ENCODE assay signal across 7 cellular contexts in genomic region chr17:46566284-46566683, GRCh38. TPM values are rescaled to one million over a fixed set of nuclear protein-coding genes. Genes with fewer than 3 reads are reported as not detected.
A peak's percentile ranks its signal among the peaks of the same experiment; 100 is the strongest.
DNase-seq lines count a peak whose midpoint lies in the region; ATAC-seq, FAIRE-seq and TF ChIP-seq lines count a peak whose summit lies in the region.
"Not testable (repeated sequence)": the region's sequence is repeated elsewhere in the genome, so short reads cannot be mapped to it uniquely, and the experiment has no call there.

No MANE protein-coding gene starts in this region.

- H3K9me3 Mint-ChIP-seq in activated T-cell treated with anti-CD3 and anti-CD28 coated beads, Interleukin-2, amount 50 U/mL, for 72 hours; stimulated activated effector memory CD8-positive, alpha-beta T cell treated with anti-CD3 and anti-CD28 coated beads, Interleukin-12 subunit alpha, Interleukin-12 subunit beta, amount 100 ng/mL, for 72 hours: not testable (repeated sequence)

- BruUV-seq in Panc1 (replicated peaks; lab: Mats Ljungman, UMichigan), result TSS peak; percentile 62

- POLR2A ChIA-PET in Panc1 (lab: Charles Lee), result not testable (repeated sequence)

- in situ Hi-C loops in Panc1 (cut with HindIII; ENCODE audit: low pct_unique_long_range_greater_than_20kb, low sequenced_read_pairs), result not testable (repeated sequence)

- intact Hi-C loops in Panc1 (cut with micrococcal nuclease; ENCODE audit: unreplicated experiment); Right ventricle myocardium superior (cut with DNase I); mucosa of descending colon (cut with DNase I, micrococcal nuclease): not testable (repeated sequence)

- not testable (repeated sequence) for DNase-seq in GM12891 (ENCODE audit: insufficient read length, low spot score); Panc1 (ENCODE audit: low read depth, low spot score); activated T-cell treated with anti-CD3 and anti-CD28 coated beads, Interleukin-2, amount 50 U/mL, for 72 hours; Right ventricle myocardium superior; mucosa of descending colon; stimulated activated effector memory CD8-positive, alpha-beta T cell treated with anti-CD3 and anti-CD28 coated beads, Interleukin-12 subunit alpha, Interleukin-12 subunit beta, amount 100 ng/mL, for 72 hours (ENCODE audit: low spot score in 2 of 2)

- not testable (repeated sequence) for TF ChIP-seq CTCF in Panc1 (IDR thresholded peaks at IDR 0.05); mucosa of descending colon (IDR thresholded peaks at IDR 0.05)

- peak; percentile 75 for FAIRE-seq in GM12891 (lab: Jason Lieb, UNC)

- H3K27me3 Mint-ChIP-seq in activated T-cell treated with anti-CD3 and anti-CD28 coated beads, Interleukin-2, amount 50 U/mL, for 72 hours (ENCODE audit: low read depth), result not testable (repeated sequence)

- not testable (repeated sequence) for H3K4me3 Mint-ChIP-seq in activated T-cell treated with anti-CD3 and anti-CD28 coated beads, Interleukin-2, amount 50 U/mL, for 72 hours; stimulated activated effector memory CD8-positive, alpha-beta T cell treated with anti-CD3 and anti-CD28 coated beads, Interleukin-12 subunit alpha, Interleukin-12 subunit beta, amount 100 ng/mL, for 72 hours

- not testable (repeated sequence) for H3K9me3 ChIP-seq in Panc1 (ENCODE audit: control insufficient read depth, insufficient read depth, low read depth, low read length); mucosa of descending colon

- not testable (repeated sequence) for TF ChIP-seq POLR2A in GM12891 (IDR thresholded peaks at IDR 0.05; ENCODE audit: low read depth, low read length)

- not testable (repeated sequence) for H3K4me3 ChIP-seq in Panc1 (ENCODE audit: low read depth in 2 of 2, low read length in 2 of 2); mucosa of descending colon

- H3K4me1 Mint-ChIP-seq in activated T-cell treated with anti-CD3 and anti-CD28 coated beads, Interleukin-2, amount 50 U/mL, for 72 hours (ENCODE audit: low read depth); stimulated activated effector memory CD8-positive, alpha-beta T cell treated with anti-CD3 and anti-CD28 coated beads, Interleukin-12 subunit alpha, Interleukin-12 subunit beta, amount 100 ng/mL, for 72 hours: not testable (repeated sequence)

- H3K27ac Mint-ChIP-seq in activated T-cell treated with anti-CD3 and anti-CD28 coated beads, Interleukin-2, amount 50 U/mL, for 72 hours; stimulated activated effector memory CD8-positive, alpha-beta T cell treated with anti-CD3 and anti-CD28 coated beads, Interleukin-12 subunit alpha, Interleukin-12 subunit beta, amount 100 ng/mL, for 72 hours: not testable (repeated sequence)

- not testable (repeated sequence) for H3K4me1 ChIP-seq in Panc1 (ENCODE audit: control insufficient read depth, insufficient read depth, low read length); mucosa of descending colon (ENCODE audit: low read depth)

- ATAC-seq in HG02798 (IDR thresholded peaks at IDR 0.05; ENCODE audit: poor library complexity, unreplicated experiment) (peak; percentile 36), Right ventricle myocardium superior (ENCODE audit: poor library complexity) (peak; percentile 66), mucosa of descending colon (peak; percentile 49)
- not testable (repeated sequence) for ATAC-seq in Panc1
- peak; percentile 85 to 87 for ATAC-seq in activated T-cell treated with anti-CD3 and anti-CD28 coated beads, Interleukin-2, amount 50 U/mL, for 72 hours (replicated peaks in 1 of 2)
- ATAC-seq in stimulated activated effector memory CD8-positive, alpha-beta T cell treated with anti-CD3 and anti-CD28 coated beads, Interleukin-12 subunit alpha, Interleukin-12 subunit beta, amount 100 ng/mL, for 72 hours, result peak; percentile 70

- H3K36me3 Mint-ChIP-seq in activated T-cell treated with anti-CD3 and anti-CD28 coated beads, Interleukin-2, amount 50 U/mL, for 72 hours (ENCODE audit: insufficient read depth in 2 of 2); stimulated activated effector memory CD8-positive, alpha-beta T cell treated with anti-CD3 and anti-CD28 coated beads, Interleukin-12 subunit alpha, Interleukin-12 subunit beta, amount 100 ng/mL, for 72 hours: not testable (repeated sequence)

- not testable (repeated sequence) for H3K36me3 ChIP-seq in Panc1 (ENCODE audit: control insufficient read depth, insufficient read depth, low read length); mucosa of descending colon (ENCODE audit: low read depth)

- H3K27ac ChIP-seq in Panc1 (ENCODE audit: low read length), result not testable (repeated sequence)

- CTCF ChIA-PET in Panc1 (lab: Charles Lee), result not testable (repeated sequence)

- H3K27me3 ChIP-seq in Panc1 (ENCODE audit: control insufficient read depth, insufficient read depth, low read length), result not testable (repeated sequence)

RNA-seq across cellular contexts. Expression of gene ARL17A, which starts 13.2 kb away (rescaled TPM):
- polyA plus RNA-seq in GM12891 (2012; ENCODE audit: low read depth, missing spikeins), result 7.7 TPM
- total RNA-seq in Panc1 (2021; ENCODE audit: unreplicated experiment), result 12.5 TPM
- 7.0 TPM for polyA plus RNA-seq in Panc1 (2012; ENCODE audit: insufficient read length)
- total RNA-seq in activated T-cell treated with anti-CD3 and anti-CD28 coated beads, Interleukin-2, amount 50 U/mL, for 72 hours, result 10 to 100 TPM; 17.9 to 27.8 TPM
- 9.8 TPM for total RNA-seq in Right ventricle myocardium superior
- total RNA-seq in mucosa of descending colon, result 10 to 100 TPM; 22.5 to 29.0 (median 24.1) TPM

RNA-seq across cellular contexts. Expression of gene NSF, which starts 24.2 kb away (rescaled TPM):
- polyA plus RNA-seq in GM12891 (2012; ENCODE audit: low read depth, missing spikeins), result 14.6 TPM
- total RNA-seq in Panc1 (2021; ENCODE audit: unreplicated experiment) (56.5 TPM), Right ventricle myocardium superior (23.2 TPM), mucosa of descending colon (10 to 100 TPM; 68.5 to 95.4 (median 69.3) TPM)
- polyA plus RNA-seq in Panc1 (2012; ENCODE audit: insufficient read length), result 31.0 TPM
- total RNA-seq in activated T-cell treated with anti-CD3 and anti-CD28 coated beads, Interleukin-2, amount 50 U/mL, for 72 hours, result 10 to 100 TPM; 34.3 to 43.1 TPM

RNA-seq across cellular contexts. Expression of gene LRRC37A2, which starts 54.0 kb away (rescaled TPM):
- polyA plus RNA-seq in GM12891 (2012; ENCODE audit: low read depth, missing spikeins), result 7.1 TPM
- total RNA-seq in Panc1 (2021; ENCODE audit: unreplicated experiment) (8.1 TPM), Right ventricle myocardium superior (5.1 TPM), mucosa of descending colon (10 to 100 TPM; 14.0 to 24.8 (median 17.8) TPM)
- polyA plus RNA-seq in Panc1 (2012; ENCODE audit: insufficient read length), result 8.2 TPM
- total RNA-seq in activated T-cell treated with anti-CD3 and anti-CD28 coated beads, Interleukin-2, amount 50 U/mL, for 72 hours, result 10 to 100 TPM in 1 of 2 donors, 1 to 10 TPM in 1; 6.7 to 30.1 TPM
